18 cellular contexts compared by ENCODE assay signal in the genomic region with DNA sequence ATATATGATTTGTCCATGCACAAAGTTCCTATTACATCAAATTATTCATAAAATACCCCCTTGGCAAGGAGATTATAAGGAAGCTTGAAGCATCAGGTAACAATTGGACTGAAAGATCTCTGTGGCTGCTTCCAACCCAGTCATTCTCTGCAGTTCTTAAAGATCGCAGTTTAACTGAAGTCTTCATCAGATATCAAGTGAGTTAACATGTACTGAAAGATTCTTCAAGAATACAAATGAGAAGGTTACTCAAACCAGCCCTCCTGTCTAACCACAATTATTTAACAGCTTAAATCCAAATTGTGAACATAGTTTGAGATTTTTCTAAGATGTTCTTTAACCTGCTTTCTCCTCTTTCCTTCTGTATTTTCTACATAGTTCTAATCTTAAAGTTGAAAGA.
"Had no signal": no experiment of that assay in that cellular context is flagged by ENCODE, and none has a peak within 500 bp of the region (broad histone marks: within the 10 kb centered on the region; RNA-seq: fewer than 3 reads in every experiment).

No MANE protein-coding gene starts in this region.

- H3K4me1 ChIP-seq: ascending aorta, gastrocnemius medialis, left lung, spleen, upper lobe of left lung had no signal

- FAIRE-seq: keratinocyte, TTC549 had no signal

- ATAC-seq: activated CD8-positive, alpha-beta memory T cell treated with anti-CD3 and anti-CD28 coated beads, Interleukin-2, amount 10 ng/mL, durations not matched to agents 7 days and 5 days; gastrocnemius medialis; heart right ventricle; left lung; sciatic nerve had no signal

- H3K9me3 ChIP-seq: ascending aorta, gastrocnemius medialis, heart right ventricle, left lung, spleen, upper lobe of left lung had no signal

- DNase-seq: activated B cell treated with CpG ODN at 0.5 μM for 24 hours; activated CD4-positive, alpha-beta T cell treated with anti-CD3 and anti-CD28 coated beads, Interleukin-2, amount 10 ng/mL, durations not matched to agents 7 days and 5 days; activated CD8-positive, alpha-beta memory T cell treated with anti-CD3 and anti-CD28 coated beads, Interleukin-2, amount 10 ng/mL, durations not matched to agents 7 days and 5 days; activated naive CD8-positive, alpha-beta T cell treated with anti-CD3 and anti-CD28 coated beads, Interleukin-2, amount 10 ng/mL, durations not matched to agents 7 days and 5 days; activated T-cell treated with anti-CD3 and anti-CD28 coated beads, Interleukin-2, amount 50 U/mL, for 48 hours; cortex of kidney; effector CD8-positive, alpha-beta T cell; gastrocnemius medialis; heart right ventricle; left lung; spleen; stimulated activated CD4-positive, alpha-beta T cell treated with anti-CD3 and anti-CD28 coated beads, Interleukin-1b, Interleukin-23, amount 100 ng/mL, for 48 hours; stimulated activated naive CD4-positive, alpha-beta T cell; upper lobe of left lung had no signal

- H3K27me3 ChIP-seq: ascending aorta, gastrocnemius medialis, heart right ventricle, left lung, spleen, upper lobe of left lung had no signal

- H3K36me3 ChIP-seq: ascending aorta, gastrocnemius medialis, heart right ventricle, left lung had no signal

- H3K4me3 ChIP-seq: ascending aorta, gastrocnemius medialis, heart right ventricle, left lung, spleen, upper lobe of left lung had no signal

- H3K27ac ChIP-seq: ascending aorta, gastrocnemius medialis, heart right ventricle, left lung, spleen, upper lobe of left lung had no signal
